8 cellular contexts compared by ENCODE assay signal in genomic region chr2:25877431-25878360, GRCh38. TPM values are rescaled to one million over a fixed set of nuclear protein-coding genes. Genes with fewer than 3 reads are reported as not detected.
DNase-seq lines count a peak whose midpoint lies in the region; ATAC-seq, FAIRE-seq and TF ChIP-seq lines count a peak whose summit lies in the region.

No MANE protein-coding gene starts in this region.

- peak; percentile 41 for ATAC-seq in HG03064 (IDR thresholded peaks at IDR 0.05; ENCODE audit: low read depth, unreplicated experiment)

- peak; percentile 15 to 50 for DNase-seq in SHP77 (lab: John Stamatoyannopoulos, UW)
- DNase-seq in SHP77 treated with DMSO at 0.1 percent for 48 hours (lab: John Stamatoyannopoulos, UW), result no peak
- peak; percentile 93 for DNase-seq in NCI-H2171 treated with DMSO at 0.1 percent for 48 hours (lab: John Stamatoyannopoulos, UW)
- peak; percentile 28 for DNase-seq in activated CD4-positive, CD25-positive, alpha-beta regulatory T cell treated with anti-CD3 and anti-CD28 coated beads, Interleukin-2, amount 50 U/mL, for 16 hours (ENCODE audit: low read depth, low spot score)
- DNase-seq in central memory CD4-positive, alpha-beta T cell, result peak; percentile 74
- no peak for DNase-seq in kidney
- DNase-seq in stimulated activated CD4-positive, alpha-beta T cell treated with anti-CD3 and anti-CD28 coated beads, Interleukin-15, amount 100 ng/mL, for 48 hours (ENCODE audit: low read depth in 2 of 2), result peak; percentile 31 to 33

- peak overlapping the region; percentile 92 to 96 for H3K4me3 ChIP-seq in kidney (ENCODE audit: low read length in 2 of 2)

- peak overlapping the region; percentile 92 to 96 for H3K27ac ChIP-seq in kidney (ENCODE audit: low read depth in 2 of 2, low read length in 2 of 2)

- no peak for TF ChIP-seq CTCF in kidney (IDR thresholded peaks at IDR 0.05; ENCODE audit: borderline replicate concordance, extremely low read depth, insufficient read depth)

- H3K4me1 ChIP-seq in kidney (ENCODE audit: control insufficient read depth in 1 of 2, insufficient read depth in 1 of 2, low read depth in 1 of 2, low read length in 2 of 2), result peaks cover 4 to 10% of the 10 kb centered on the region in 2 donors

- FAIRE-seq in kidney (lab: Jason Lieb, UNC), result no peak

- no peaks in the 10 kb centered on the region for H3K36me3 ChIP-seq in kidney (ENCODE audit: control insufficient read depth in 1 of 2, insufficient read depth in 2 of 2, low read length in 2 of 2)

- intact Hi-C loops in kidney (cut with DNase I), result no loop called here

- H3K9ac ChIP-seq in kidney (ENCODE audit: low read length in 2 of 2), result peak overlapping the region; percentile 89 to 93

- no peaks in the 10 kb centered on the region for H3K9me3 ChIP-seq in kidney (ENCODE audit: control insufficient read depth in 1 of 2, low read length in 2 of 2)

RNA-seq across cellular contexts. Expression of gene ASXL2, which starts 0.6 kb away (rescaled TPM):
- total RNA-seq in kidney, result 41.0 TPM
- polyA plus RNA-seq in kidney (ENCODE audit: insufficient read depth, low read depth, low replicate concordance), result 2.6 TPM

Comparison
In these comparisons a context has a peak if more than half of its experiments do, and no peak if none do; other contexts are left out.
1. DNase-seq: peak in SHP77 (2 of 2), NCI-H2171 treated with DMSO at 0.1 percent for 48 hours (single experiment), activated CD4-positive, CD25-positive, alpha-beta regulatory T cell treated with anti-CD3 and anti-CD28 coated beads, Interleukin-2, amount 50 U/mL, for 16 hours (single experiment), central memory CD4-positive, alpha-beta T cell (single experiment) and stimulated activated CD4-positive, alpha-beta T cell treated with anti-CD3 and anti-CD28 coated beads, Interleukin-15, amount 100 ng/mL, for 48 hours (2 of 2); none in SHP77 treated with DMSO at 0.1 percent for 48 hours (single experiment) and kidney (single experiment).